ENCODE assay signal across 1 cellular context in the genomic region with DNA sequence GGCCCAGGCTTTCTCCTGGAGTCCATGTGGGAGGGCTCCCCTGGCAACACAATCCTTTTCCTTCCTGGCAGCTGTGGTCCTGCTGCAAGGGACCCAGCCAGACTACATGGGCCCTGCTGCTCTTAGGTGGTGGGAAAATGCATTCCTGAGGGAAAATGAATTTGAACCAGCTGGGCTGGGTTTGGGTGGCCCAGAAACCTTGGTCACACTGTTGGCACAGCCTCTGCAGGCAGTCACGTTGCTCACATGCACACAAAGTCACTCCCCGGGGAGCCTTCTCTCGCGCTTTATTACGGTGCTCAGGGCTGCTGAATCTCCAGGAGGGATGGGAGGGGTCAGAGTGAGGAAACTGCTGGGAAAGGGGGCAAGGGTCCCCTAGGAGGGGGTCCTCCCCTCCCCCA.
TF ChIP-seq lines count a peak whose summit lies in the region.

No MANE protein-coding gene starts in this region.

TF ChIP-seq in H1, 55 proteins besides CTCF, POLR2A, EP300 and RAD21 (continued from another document):
- TF ChIP-seq, protein P1, sequence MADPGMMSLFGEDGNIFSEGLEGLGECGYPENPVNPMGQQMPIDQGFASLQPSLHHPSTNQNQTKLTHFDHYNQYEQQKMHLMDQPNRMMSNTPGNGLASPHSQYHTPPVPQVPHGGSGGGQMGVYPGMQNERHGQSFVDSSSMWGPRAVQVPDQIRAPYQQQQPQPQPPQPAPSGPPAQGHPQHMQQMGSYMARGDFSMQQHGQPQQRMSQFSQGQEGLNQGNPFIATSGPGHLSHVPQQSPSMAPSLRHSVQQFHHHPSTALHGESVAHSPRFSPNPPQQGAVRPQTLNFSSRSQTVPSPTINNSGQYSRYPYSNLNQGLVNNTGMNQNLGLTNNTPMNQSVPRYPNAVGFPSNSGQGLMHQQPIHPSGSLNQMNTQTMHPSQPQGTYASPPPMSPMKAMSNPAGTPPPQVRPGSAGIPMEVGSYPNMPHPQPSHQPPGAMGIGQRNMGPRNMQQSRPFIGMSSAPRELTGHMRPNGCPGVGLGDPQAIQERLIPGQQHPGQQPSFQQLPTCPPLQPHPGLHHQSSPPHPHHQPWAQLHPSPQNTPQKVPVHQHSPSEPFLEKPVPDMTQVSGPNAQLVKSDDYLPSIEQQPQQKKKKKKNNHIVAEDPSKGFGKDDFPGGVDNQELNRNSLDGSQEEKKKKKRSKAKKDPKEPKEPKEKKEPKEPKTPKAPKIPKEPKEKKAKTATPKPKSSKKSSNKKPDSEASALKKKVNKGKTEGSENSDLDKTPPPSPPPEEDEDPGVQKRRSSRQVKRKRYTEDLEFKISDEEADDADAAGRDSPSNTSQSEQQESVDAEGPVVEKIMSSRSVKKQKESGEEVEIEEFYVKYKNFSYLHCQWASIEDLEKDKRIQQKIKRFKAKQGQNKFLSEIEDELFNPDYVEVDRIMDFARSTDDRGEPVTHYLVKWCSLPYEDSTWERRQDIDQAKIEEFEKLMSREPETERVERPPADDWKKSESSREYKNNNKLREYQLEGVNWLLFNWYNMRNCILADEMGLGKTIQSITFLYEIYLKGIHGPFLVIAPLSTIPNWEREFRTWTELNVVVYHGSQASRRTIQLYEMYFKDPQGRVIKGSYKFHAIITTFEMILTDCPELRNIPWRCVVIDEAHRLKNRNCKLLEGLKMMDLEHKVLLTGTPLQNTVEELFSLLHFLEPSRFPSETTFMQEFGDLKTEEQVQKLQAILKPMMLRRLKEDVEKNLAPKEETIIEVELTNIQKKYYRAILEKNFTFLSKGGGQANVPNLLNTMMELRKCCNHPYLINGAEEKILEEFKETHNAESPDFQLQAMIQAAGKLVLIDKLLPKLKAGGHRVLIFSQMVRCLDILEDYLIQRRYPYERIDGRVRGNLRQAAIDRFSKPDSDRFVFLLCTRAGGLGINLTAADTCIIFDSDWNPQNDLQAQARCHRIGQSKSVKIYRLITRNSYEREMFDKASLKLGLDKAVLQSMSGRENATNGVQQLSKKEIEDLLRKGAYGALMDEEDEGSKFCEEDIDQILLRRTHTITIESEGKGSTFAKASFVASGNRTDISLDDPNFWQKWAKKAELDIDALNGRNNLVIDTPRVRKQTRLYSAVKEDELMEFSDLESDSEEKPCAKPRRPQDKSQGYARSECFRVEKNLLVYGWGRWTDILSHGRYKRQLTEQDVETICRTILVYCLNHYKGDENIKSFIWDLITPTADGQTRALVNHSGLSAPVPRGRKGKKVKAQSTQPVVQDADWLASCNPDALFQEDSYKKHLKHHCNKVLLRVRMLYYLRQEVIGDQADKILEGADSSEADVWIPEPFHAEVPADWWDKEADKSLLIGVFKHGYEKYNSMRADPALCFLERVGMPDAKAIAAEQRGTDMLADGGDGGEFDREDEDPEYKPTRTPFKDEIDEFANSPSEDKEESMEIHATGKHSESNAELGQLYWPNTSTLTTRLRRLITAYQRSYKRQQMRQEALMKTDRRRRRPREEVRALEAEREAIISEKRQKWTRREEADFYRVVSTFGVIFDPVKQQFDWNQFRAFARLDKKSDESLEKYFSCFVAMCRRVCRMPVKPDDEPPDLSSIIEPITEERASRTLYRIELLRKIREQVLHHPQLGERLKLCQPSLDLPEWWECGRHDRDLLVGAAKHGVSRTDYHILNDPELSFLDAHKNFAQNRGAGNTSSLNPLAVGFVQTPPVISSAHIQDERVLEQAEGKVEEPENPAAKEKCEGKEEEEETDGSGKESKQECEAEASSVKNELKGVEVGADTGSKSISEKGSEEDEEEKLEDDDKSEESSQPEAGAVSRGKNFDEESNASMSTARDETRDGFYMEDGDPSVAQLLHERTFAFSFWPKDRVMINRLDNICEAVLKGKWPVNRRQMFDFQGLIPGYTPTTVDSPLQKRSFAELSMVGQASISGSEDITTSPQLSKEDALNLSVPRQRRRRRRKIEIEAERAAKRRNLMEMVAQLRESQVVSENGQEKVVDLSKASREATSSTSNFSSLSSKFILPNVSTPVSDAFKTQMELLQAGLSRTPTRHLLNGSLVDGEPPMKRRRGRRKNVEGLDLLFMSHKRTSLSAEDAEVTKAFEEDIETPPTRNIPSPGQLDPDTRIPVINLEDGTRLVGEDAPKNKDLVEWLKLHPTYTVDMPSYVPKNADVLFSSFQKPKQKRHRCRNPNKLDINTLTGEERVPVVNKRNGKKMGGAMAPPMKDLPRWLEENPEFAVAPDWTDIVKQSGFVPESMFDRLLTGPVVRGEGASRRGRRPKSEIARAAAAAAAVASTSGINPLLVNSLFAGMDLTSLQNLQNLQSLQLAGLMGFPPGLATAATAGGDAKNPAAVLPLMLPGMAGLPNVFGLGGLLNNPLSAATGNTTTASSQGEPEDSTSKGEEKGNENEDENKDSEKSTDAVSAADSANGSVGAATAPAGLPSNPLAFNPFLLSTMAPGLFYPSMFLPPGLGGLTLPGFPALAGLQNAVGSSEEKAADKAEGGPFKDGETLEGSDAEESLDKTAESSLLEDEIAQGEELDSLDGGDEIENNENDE (IDR thresholded peaks at IDR 0.05; ENCODE audit: insufficient replicate concordance, low read length), result no peak
- TF ChIP-seq PHF8 (conservative IDR thresholded peaks at IDR 0.05; ENCODE audit: low read depth, low read length), result no peak
- no peak for TF ChIP-seq BACH1 (IDR thresholded peaks at IDR 0.05; ENCODE audit: low read length)
- no peak for TF ChIP-seq RNF2 (IDR thresholded peaks at IDR 0.05; ENCODE audit: borderline replicate concordance, low read depth, low read length, missing control alignments, poor library complexity, severe bottlenecking)
- TF ChIP-seq SP2 (IDR thresholded peaks at IDR 0.05; ENCODE audit: low read length), result no peak
- no peak for TF ChIP-seq KDM5A (IDR thresholded peaks at IDR 0.05; ENCODE audit: low read length)
- no peak for TF ChIP-seq TCF12 (IDR thresholded peaks at IDR 0.05; ENCODE audit: low read depth, low read length)
- TF ChIP-seq RFX5 (IDR thresholded peaks at IDR 0.05; ENCODE audit: borderline replicate concordance, low read depth, low read length), result no peak
- no peak for TF ChIP-seq GABPA (IDR thresholded peaks at IDR 0.05; ENCODE audit: borderline replicate concordance, insufficient read depth, low read length)
